ENCODE assay signal across 18 cellular contexts in genomic region chr1:41689596-41689995, GRCh38.
A peak's percentile ranks its signal among the peaks of the same experiment; 100 is the strongest.
DNase-seq lines count a peak whose midpoint lies in the region; ATAC-seq, FAIRE-seq and TF ChIP-seq lines count a peak whose summit lies in the region.
"Had no signal": no experiment of that assay in that cellular context is flagged by ENCODE, and none has a peak within 500 bp of the region (broad histone marks: within the 10 kb centered on the region; RNA-seq: fewer than 3 reads in every experiment).

No MANE protein-coding gene starts in this region.

- H3K36me3 Mint-ChIP-seq in stimulated activated effector memory CD8-positive, alpha-beta T cell treated with anti-CD3 and anti-CD28 coated beads, Interleukin-12 subunit alpha, Interleukin-12 subunit beta, amount 100 ng/mL, for 72 hours: no peaks in the 10 kb centered on the region
- H3K36me3 Mint-ChIP-seq: CD4-positive, CD25-positive, alpha-beta regulatory T cell had no signal

- H3K4me1 ChIP-seq in HCT116 (ENCODE audit: control insufficient read depth in 1 of 2, insufficient read depth in 2 of 2, low read length in 2 of 2): peaks cover 1 to 15% of the 10 kb centered on the region in 2 experiments; a peak in 3 of 4 replicates

- TF ChIP-seq CTCF in HCT116 (IDR thresholded peaks at IDR 0.05 in 2 of 3, conservative IDR thresholded peaks at IDR 0.05 in 1 of 3; ENCODE audit: borderline replicate concordance in 1 of 3, insufficient read depth in 1 of 3, low read depth in 2 of 3, low read length in 2 of 3) (no peak), D721Med (IDR thresholded peaks at IDR 0.05; ENCODE audit: insufficient read depth, missing control alignments) (no peak), GM10248 (IDR thresholded peaks at IDR 0.05; ENCODE audit: control extremely low read depth, extremely low read depth, low read depth, missing control alignments) (no peak)

- H3K27ac Mint-ChIP-seq in stimulated activated effector memory CD8-positive, alpha-beta T cell treated with anti-CD3 and anti-CD28 coated beads, Interleukin-12 subunit alpha, Interleukin-12 subunit beta, amount 100 ng/mL, for 72 hours: peak overlapping the region; percentile 54
- H3K27ac Mint-ChIP-seq: activated naive CD8-positive, alpha-beta T cell treated with anti-CD3 and anti-CD28 coated beads, Interleukin-2, amount 10 ng/mL, durations not matched to agents 7 days and 5 days; T-helper 17 cell had no signal

- ATAC-seq in HCT116 (0 out of 2 replicates have a peak, but pooled peaks have one; percentile 44), GM21360 (IDR thresholded peaks at IDR 0.05; ENCODE audit: unreplicated experiment) (no peak)
- ATAC-seq in stimulated activated effector memory CD8-positive, alpha-beta T cell treated with anti-CD3 and anti-CD28 coated beads, Interleukin-12 subunit alpha, Interleukin-12 subunit beta, amount 100 ng/mL, for 72 hours: peak; percentile 45
- ATAC-seq: lower lobe of right lung, T-helper 17 cell had no signal

- TF ChIP-seq POLR2A in HCT116 (IDR thresholded peaks at IDR 0.05; ENCODE audit: borderline replicate concordance, extremely low read depth, insufficient read depth, insufficient read length): no peak

- H3K27ac ChIP-seq in HCT116 (ENCODE audit: low read depth, low read length): no peak overlapping the region
- H3K27ac ChIP-seq in layer of hippocampus (ENCODE audit: low read depth, low read length): peak overlapping the region; percentile 32
- H3K27ac ChIP-seq: hepatocyte, lower lobe of right lung, RWPE1 had no signal

- no peak for DNase-seq in HCT116 (ENCODE audit: low read depth, low spot score)
- DNase-seq in astrocyte of the hippocampus (ENCODE audit: low read depth, low spot score): peak; percentile 52
- no peak for DNase-seq in stimulated activated effector memory CD8-positive, alpha-beta T cell treated with anti-CD3 and anti-CD28 coated beads, Interleukin-12 subunit alpha, Interleukin-12 subunit beta, amount 100 ng/mL, for 72 hours (ENCODE audit: low spot score in 2 of 2)
- DNase-seq in D721Med (ENCODE audit: insufficient read length, low spot score): no peak
- no peak for DNase-seq in GM10248 (ENCODE audit: extremely low spot score)
- DNase-seq: activated naive CD8-positive, alpha-beta T cell treated with anti-CD3 and anti-CD28 coated beads, Interleukin-2, amount 10 ng/mL, durations not matched to agents 7 days and 5 days; CD4-positive, CD25-positive, alpha-beta regulatory T cell; erythroblast; lower lobe of right lung; MM.1S; NCI-H2081 treated with DMSO at 0.1 percent for 48 hours; NCI-H774; stimulated activated CD4-positive, alpha-beta T cell treated with anti-CD3 and anti-CD28 coated beads, Interleukin-12 subunit alpha, Interleukin-12 subunit beta, amount 100 ng/mL, for 4 hours; T-helper 17 cell had no signal

- H3K9me3 ChIP-seq in HCT116 (ENCODE audit: control insufficient read depth in 1 of 2, insufficient read depth in 1 of 2, low read depth in 1 of 2, low read length in 2 of 2): no peaks in the 10 kb centered on the region
- H3K9me3 ChIP-seq: lower lobe of right lung had no signal

- POLR2A ChIA-PET in HCT116 (lab: Charles Lee) (no interaction called here), GM10248 (lab: Yijun Ruan, JAX) (interaction anchor here (0.8 kb wide), 1 partner anchor 19 kb away, joined by 3 read pairs; no protein-coding TSS in a partner anchor)

- H2AFZ ChIP-seq in HCT116 (ENCODE audit: low read depth, low read length, poor library complexity, severe bottlenecking): no peak overlapping the region
- H2AFZ ChIP-seq: hepatocyte had no signal

- peaks cover 50% of the 10 kb centered on the region for H3K4me1 Mint-ChIP-seq in stimulated activated effector memory CD8-positive, alpha-beta T cell treated with anti-CD3 and anti-CD28 coated beads, Interleukin-12 subunit alpha, Interleukin-12 subunit beta, amount 100 ng/mL, for 72 hours

- TF ChIP-seq RAD21 in HCT116 (IDR thresholded peaks at IDR 0.05; ENCODE audit: low read depth): no peak

- intact Hi-C loops in HCT116 (cut with micrococcal nuclease): no loop called here

- H3K4me2 ChIP-seq in HCT116 (ENCODE audit: low read length): no peak overlapping the region
- H3K4me2 ChIP-seq: hepatocyte had no signal

- H3K4me3 Mint-ChIP-seq in stimulated activated effector memory CD8-positive, alpha-beta T cell treated with anti-CD3 and anti-CD28 coated beads, Interleukin-12 subunit alpha, Interleukin-12 subunit beta, amount 100 ng/mL, for 72 hours: no peak overlapping the region
- H3K4me3 Mint-ChIP-seq: activated naive CD8-positive, alpha-beta T cell treated with anti-CD3 and anti-CD28 coated beads, Interleukin-2, amount 10 ng/mL, durations not matched to agents 7 days and 5 days; CD4-positive, CD25-positive, alpha-beta regulatory T cell; T-helper 17 cell had no signal

- CTCF ChIA-PET in HCT116 (lab: Charles Lee) (no interaction called here), GM10248 (lab: Yijun Ruan, JAX) (interaction anchor here (1.3 to 1.7 kb wide), 2 partner anchors 11 to 17 kb away, joined by 4 to 5 read pairs; no protein-coding TSS in a partner anchor)

- FAIRE-seq in D721Med (lab: Jason Lieb, UNC): no peak

- H3K9me3 Mint-ChIP-seq in stimulated activated effector memory CD8-positive, alpha-beta T cell treated with anti-CD3 and anti-CD28 coated beads, Interleukin-12 subunit alpha, Interleukin-12 subunit beta, amount 100 ng/mL, for 72 hours: no peaks in the 10 kb centered on the region
- H3K9me3 Mint-ChIP-seq: activated naive CD8-positive, alpha-beta T cell treated with anti-CD3 and anti-CD28 coated beads, Interleukin-2, amount 10 ng/mL, durations not matched to agents 7 days and 5 days; CD4-positive, CD25-positive, alpha-beta regulatory T cell had no signal

- no peaks in the 10 kb centered on the region for H4K20me1 ChIP-seq in HCT116 (ENCODE audit: insufficient read depth)

- no peak overlapping the region for H3K4me3 ChIP-seq in HCT116 (replicated peaks in 1 of 2; ENCODE audit: low read depth in 1 of 2, low read length in 2 of 2)
- H3K4me3 ChIP-seq: hepatocyte, lower lobe of right lung had no signal

- H3K27me3 ChIP-seq in HCT116 (ENCODE audit: insufficient read depth, low read length): no peaks in the 10 kb centered on the region
- no peaks in the 10 kb centered on the region for H3K27me3 ChIP-seq in layer of hippocampus (ENCODE audit: control insufficient read depth, insufficient read depth, low read length)
- H3K27me3 ChIP-seq: hepatocyte had no signal

- H3K36me3 ChIP-seq in HCT116 (ENCODE audit: control insufficient read depth in 1 of 2, insufficient read depth in 2 of 2, low read length in 2 of 2): no peaks in the 10 kb centered on the region
- H3K36me3 ChIP-seq: lower lobe of right lung had no signal

- RAD21 ChIA-PET in HCT116 (lab: Charles Lee; ENCODE audit: low non-redundant PET in 1 of 2, low total read pairs in 2 of 2, uncharacterized antibody in 2 of 2, unreplicated experiment in 2 of 2): no interaction called here

- H3K9ac ChIP-seq in HCT116 (ENCODE audit: low read length): no peak overlapping the region

- BruUV-seq in HCT116 (replicated peaks; lab: Mats Ljungman, UMichigan): no TSS peak

- no peaks in the 10 kb centered on the region for H3K79me2 ChIP-seq in HCT116 (ENCODE audit: insufficient read depth, low read length)
- H3K79me2 ChIP-seq: hepatocyte had no signal

- H3K9me2 ChIP-seq in HCT116 (ENCODE audit: insufficient read depth): no peaks in the 10 kb centered on the region

TF ChIP-seq in HCT116, 20 proteins besides CTCF, POLR2A, EP300 and RAD21:
- no peak for TF ChIP-seq JUND (IDR thresholded peaks at IDR 0.05)
- TF ChIP-seq, protein P1, sequence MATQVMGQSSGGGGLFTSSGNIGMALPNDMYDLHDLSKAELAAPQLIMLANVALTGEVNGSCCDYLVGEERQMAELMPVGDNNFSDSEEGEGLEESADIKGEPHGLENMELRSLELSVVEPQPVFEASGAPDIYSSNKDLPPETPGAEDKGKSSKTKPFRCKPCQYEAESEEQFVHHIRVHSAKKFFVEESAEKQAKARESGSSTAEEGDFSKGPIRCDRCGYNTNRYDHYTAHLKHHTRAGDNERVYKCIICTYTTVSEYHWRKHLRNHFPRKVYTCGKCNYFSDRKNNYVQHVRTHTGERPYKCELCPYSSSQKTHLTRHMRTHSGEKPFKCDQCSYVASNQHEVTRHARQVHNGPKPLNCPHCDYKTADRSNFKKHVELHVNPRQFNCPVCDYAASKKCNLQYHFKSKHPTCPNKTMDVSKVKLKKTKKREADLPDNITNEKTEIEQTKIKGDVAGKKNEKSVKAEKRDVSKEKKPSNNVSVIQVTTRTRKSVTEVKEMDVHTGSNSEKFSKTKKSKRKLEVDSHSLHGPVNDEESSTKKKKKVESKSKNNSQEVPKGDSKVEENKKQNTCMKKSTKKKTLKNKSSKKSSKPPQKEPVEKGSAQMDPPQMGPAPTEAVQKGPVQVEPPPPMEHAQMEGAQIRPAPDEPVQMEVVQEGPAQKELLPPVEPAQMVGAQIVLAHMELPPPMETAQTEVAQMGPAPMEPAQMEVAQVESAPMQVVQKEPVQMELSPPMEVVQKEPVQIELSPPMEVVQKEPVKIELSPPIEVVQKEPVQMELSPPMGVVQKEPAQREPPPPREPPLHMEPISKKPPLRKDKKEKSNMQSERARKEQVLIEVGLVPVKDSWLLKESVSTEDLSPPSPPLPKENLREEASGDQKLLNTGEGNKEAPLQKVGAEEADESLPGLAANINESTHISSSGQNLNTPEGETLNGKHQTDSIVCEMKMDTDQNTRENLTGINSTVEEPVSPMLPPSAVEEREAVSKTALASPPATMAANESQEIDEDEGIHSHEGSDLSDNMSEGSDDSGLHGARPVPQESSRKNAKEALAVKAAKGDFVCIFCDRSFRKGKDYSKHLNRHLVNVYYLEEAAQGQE (IDR thresholded peaks at IDR 0.05; ENCODE audit: low read depth): no peak
